1 cellular context compared by ENCODE assay signal in the genomic region with DNA sequence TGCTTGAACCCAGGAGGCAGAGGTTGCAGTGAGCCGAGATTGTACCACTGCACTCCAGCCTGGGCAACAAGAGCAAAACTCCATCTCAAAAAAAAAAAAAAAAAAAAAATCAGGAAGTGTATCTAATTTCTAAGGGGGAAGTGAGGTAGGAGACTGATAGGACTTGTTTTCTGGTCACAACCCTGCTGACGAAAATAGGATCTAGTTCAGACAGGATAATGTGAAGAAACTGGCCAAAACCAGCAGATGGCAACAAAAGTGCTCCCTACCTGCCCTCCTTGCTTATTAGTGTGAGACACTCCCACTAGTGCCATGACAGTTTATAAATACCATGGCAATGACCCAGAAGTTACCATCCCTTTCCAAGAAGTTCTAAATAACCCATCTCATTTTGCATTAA.
TF ChIP-seq lines count a peak whose summit lies in the region.

No MANE protein-coding gene starts in this region.

TF ChIP-seq in K562, 482 proteins besides CTCF, POLR2A, EP300 and RAD21 (continued from another document):
- TF ChIP-seq, protein P1, sequence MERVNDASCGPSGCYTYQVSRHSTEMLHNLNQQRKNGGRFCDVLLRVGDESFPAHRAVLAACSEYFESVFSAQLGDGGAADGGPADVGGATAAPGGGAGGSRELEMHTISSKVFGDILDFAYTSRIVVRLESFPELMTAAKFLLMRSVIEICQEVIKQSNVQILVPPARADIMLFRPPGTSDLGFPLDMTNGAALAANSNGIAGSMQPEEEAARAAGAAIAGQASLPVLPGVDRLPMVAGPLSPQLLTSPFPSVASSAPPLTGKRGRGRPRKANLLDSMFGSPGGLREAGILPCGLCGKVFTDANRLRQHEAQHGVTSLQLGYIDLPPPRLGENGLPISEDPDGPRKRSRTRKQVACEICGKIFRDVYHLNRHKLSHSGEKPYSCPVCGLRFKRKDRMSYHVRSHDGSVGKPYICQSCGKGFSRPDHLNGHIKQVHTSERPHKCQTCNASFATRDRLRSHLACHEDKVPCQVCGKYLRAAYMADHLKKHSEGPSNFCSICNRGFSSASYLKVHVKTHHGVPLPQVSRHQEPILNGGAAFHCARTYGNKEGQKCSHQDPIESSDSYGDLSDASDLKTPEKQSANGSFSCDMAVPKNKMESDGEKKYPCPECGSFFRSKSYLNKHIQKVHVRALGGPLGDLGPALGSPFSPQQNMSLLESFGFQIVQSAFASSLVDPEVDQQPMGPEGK (CRISPR knock-in tag; IDR thresholded peaks at IDR 0.05; ENCODE audit: borderline replicate concordance) = no peak
- no peak for TF ChIP-seq NR1H2 (CRISPR knock-in tag; IDR thresholded peaks at IDR 0.05)
